Comparison of ENCODE assay signal across 8 cellular contexts in the genomic region with DNA sequence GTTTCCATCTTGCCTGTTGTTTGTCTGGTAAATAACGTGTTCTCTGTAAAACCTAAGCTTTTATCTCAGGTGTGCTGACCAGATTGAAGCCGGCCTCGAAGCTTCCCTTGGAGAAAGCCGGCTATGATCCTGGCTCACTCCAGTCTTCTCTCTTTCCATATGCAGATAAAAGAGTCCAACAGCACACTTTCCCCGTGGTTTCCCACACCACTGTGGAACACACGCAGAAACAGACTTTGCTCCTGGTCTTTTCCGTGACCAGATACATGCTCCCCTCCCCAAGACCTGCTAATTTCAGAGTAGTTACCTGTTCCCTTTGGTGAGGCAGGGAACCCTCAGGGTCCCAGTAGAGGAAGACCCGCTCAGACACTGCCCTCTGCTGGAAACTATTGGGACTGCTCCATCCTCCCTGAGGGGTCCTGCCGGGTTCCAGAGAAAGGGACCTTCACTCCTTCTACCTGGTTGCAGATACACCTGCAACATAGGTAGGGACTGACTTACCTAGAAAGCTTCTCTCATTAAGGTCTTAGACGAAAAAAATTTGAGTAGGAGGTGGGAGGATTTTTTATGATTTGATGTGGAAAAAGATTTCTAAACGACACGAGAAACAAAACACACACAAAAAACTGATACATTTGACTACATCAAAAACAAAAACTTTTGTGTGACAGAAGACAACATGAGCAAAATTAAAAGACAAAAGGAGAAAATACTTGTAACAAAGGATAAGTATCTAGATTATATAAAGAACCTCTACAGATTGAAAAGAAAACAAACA.
DNase-seq lines count a peak whose midpoint lies in the region; ATAC-seq and TF ChIP-seq lines count a peak whose summit lies in the region.

No MANE protein-coding gene starts in this region.

- in situ Hi-C loops in T47D (cut with HindIII; ENCODE audit: low pct_unique_long_range_greater_than_20kb, low sequenced_read_pairs), result no loop called here

- TF ChIP-seq CTCF in VCaP (conservative IDR thresholded peaks at IDR 0.05) (peak; percentile 88), left lung (IDR thresholded peaks at IDR 0.05) (peak; percentile 71 to 80)

- ATAC-seq in left lung, result peak; percentile 87
- ATAC-seq in GM19328 (IDR thresholded peaks at IDR 0.05; ENCODE audit: unreplicated experiment), result no peak

- H3K36me3 ChIP-seq in left lung, result no peaks in the 10 kb centered on the region

- H3K4me1 ChIP-seq in left lung, result no peaks in the 10 kb centered on the region

- DNase-seq in NCI-H2081 (lab: John Stamatoyannopoulos, UW) (peak; percentile 52 to 53), NCI-H2081 treated with DMSO at 0.1 percent for 48 hours (lab: John Stamatoyannopoulos, UW) (no peak), KG1 (lab: John Stamatoyannopoulos, UW) (peak; percentile 50), T47D (ENCODE audit: low read depth in 1 of 2, low spot score in 1 of 2) (peak; percentile 52 to 70), left lung (no peak)
- peak; percentile 13 to 39 for DNase-seq in stimulated activated CD8-positive, alpha-beta memory T cell treated with anti-CD3 and anti-CD28 coated beads, Interleukin-15, amount 100 ng/mL, for 4 hours (ENCODE audit: low read depth in 2 of 2)

- H3K27me3 ChIP-seq in left lung, result no peaks in the 10 kb centered on the region

- H3K27ac ChIP-seq in VCaP (peak overlapping the region; percentile 4; the same call in 1 of the 2 replicates), left lung (no peak overlapping the region)

- intact Hi-C loops in left lung (cut with DNase I), result loop anchor here in 1 of 2 donors (10.0 kb wide), 1 partner anchor 906 kb away; no protein-coding TSS in a partner anchor

- no peak overlapping the region for H3K4me3 ChIP-seq in left lung

- no peaks in the 10 kb centered on the region for H3K9me3 ChIP-seq in left lung

Comparison
In these comparisons a context has a peak if more than half of its experiments do, and no peak if none do; other contexts are left out.
1. DNase-seq: peak in NCI-H2081 (2 of 2), KG1 (single experiment), T47D (2 of 2) and stimulated activated CD8-positive, alpha-beta memory T cell treated with anti-CD3 and anti-CD28 coated beads, Interleukin-15, amount 100 ng/mL, for 4 hours (2 of 2); none in NCI-H2081 treated with DMSO at 0.1 percent for 48 hours (single experiment) and left lung (0 of 2).